Comparison of ENCODE assay signal across 19 cellular contexts in genomic region chr14:22178330-22178981, GRCh38.
DNase-seq lines count a peak whose midpoint lies in the region; ATAC-seq and TF ChIP-seq lines count a peak whose summit lies in the region.
"Had no signal": no experiment of that assay in that cellular context is flagged by ENCODE, and none has a peak within 500 bp of the region (broad histone marks: within the 10 kb centered on the region; RNA-seq: fewer than 3 reads in every experiment).

No MANE protein-coding gene starts in this region.

- H3K23ac ChIP-seq in neuronal stem cell (ENCODE audit: low read depth, low read length, poor library complexity), result no peak overlapping the region

- TF ChIP-seq CTCF in prostate gland (IDR thresholded peaks at IDR 0.05), result no peak

- peak overlapping the region; percentile 36 for H3K27ac Mint-ChIP-seq in stimulated activated naive CD8-positive, alpha-beta T cell treated with anti-CD3 and anti-CD28 coated beads, Interleukin-15, Interleukin-2, amounts not matched to agents 100 ng/mL and 50 ng/mL, for 24 hours
- peak overlapping the region; percentile 80 for H3K27ac Mint-ChIP-seq in T-helper 1 cell treated with Interleukin-12 subunit alpha and Interleukin-12 subunit beta and Interleukin-4 antibody, amounts not matched to agents 30 μg/mL and 1 μg/mL, for 36 hours
- H3K27ac Mint-ChIP-seq: activated CD4-positive, alpha-beta memory T cell treated with anti-CD3 and anti-CD28 coated beads for 36 hours had no signal

- H3K4me3 ChIP-seq in aorta (ENCODE audit: low read length in 2 of 2) (no peak overlapping the region), neuronal stem cell (ENCODE audit: low read length in 2 of 2) (no peak overlapping the region), prostate gland (no peak overlapping the region)
- H3K4me3 ChIP-seq: breast epithelium, tibial nerve had no signal

- no peak overlapping the region for H4K91ac ChIP-seq in neuronal stem cell (ENCODE audit: low read depth, low read length, poor library complexity)

- no peak overlapping the region for H3K4me2 ChIP-seq in neuronal stem cell (ENCODE audit: insufficient read depth, low read length, poor library complexity, severe bottlenecking)

- no peaks in the 10 kb centered on the region for H3K36me3 Mint-ChIP-seq in stimulated activated naive CD8-positive, alpha-beta T cell treated with anti-CD3 and anti-CD28 coated beads, Interleukin-15, Interleukin-2, amounts not matched to agents 100 ng/mL and 50 ng/mL, for 24 hours (ENCODE audit: low read depth)
- no peaks in the 10 kb centered on the region for H3K36me3 Mint-ChIP-seq in T-helper 1 cell treated with Interleukin-12 subunit alpha and Interleukin-12 subunit beta and Interleukin-4 antibody, amounts not matched to agents 30 μg/mL and 1 μg/mL, for 36 hours (ENCODE audit: low read depth)
- H3K36me3 Mint-ChIP-seq: activated CD4-positive, alpha-beta memory T cell treated with anti-CD3 and anti-CD28 coated beads for 36 hours had no signal

- H3K9ac ChIP-seq in neuronal stem cell (ENCODE audit: low read depth, low read length, poor library complexity), result no peak overlapping the region

- H3K4ac ChIP-seq in neuronal stem cell (ENCODE audit: low read length), result no peak overlapping the region

- no peak overlapping the region for H2AK5ac ChIP-seq in neuronal stem cell (ENCODE audit: low read depth, low read length)

- ATAC-seq in stimulated activated naive CD8-positive, alpha-beta T cell treated with anti-CD3 and anti-CD28 coated beads, Interleukin-15, Interleukin-2, amounts not matched to agents 100 U/mL and 50 U/mL, for 24 hours, result no peak
- peak; percentile 95 for ATAC-seq in left ventricle myocardium superior
- peak; percentile 70 for ATAC-seq in aorta (ENCODE audit: low FRiP score)
- no peak for ATAC-seq in HG03342 (IDR thresholded peaks at IDR 0.05; ENCODE audit: unreplicated experiment)

- H3K4me1 Mint-ChIP-seq in stimulated activated naive CD8-positive, alpha-beta T cell treated with anti-CD3 and anti-CD28 coated beads, Interleukin-15, Interleukin-2, amounts not matched to agents 100 ng/mL and 50 ng/mL, for 24 hours (ENCODE audit: low read depth), result peaks cover 11% of the 10 kb centered on the region
- H3K4me1 Mint-ChIP-seq in T-helper 1 cell treated with Interleukin-12 subunit alpha and Interleukin-12 subunit beta and Interleukin-4 antibody, amounts not matched to agents 30 μg/mL and 1 μg/mL, for 36 hours (ENCODE audit: low read depth), result peaks cover 14% of the 10 kb centered on the region

- WGBS in aorta, 2 donors, result 78 to 88% methylated on average over 2 of the region's 2 CpGs
- no CpG with 5 or more reads among the region's 2 CpGs for WGBS in neuronal stem cell (ENCODE audit: extremely low coverage in 2 of 2, insufficient read length in 2 of 2, insufficient replicate concordance in 1 of 2), 2 donors
- WGBS in prostate gland, result 93% methylated on average over 2 of the region's 2 CpGs

- H3K36me3 ChIP-seq in aorta (ENCODE audit: control insufficient read depth in 1 of 2, insufficient read depth in 2 of 2, low read length in 1 of 2) (no peaks in the 10 kb centered on the region), neuronal stem cell (replicated peaks in 1 of 2; ENCODE audit: control insufficient read depth in 2 of 2, insufficient read depth in 2 of 2, low read length in 2 of 2) (no peaks in the 10 kb centered on the region), prostate gland (no peaks in the 10 kb centered on the region)
- H3K36me3 ChIP-seq: breast epithelium, tibial nerve had no signal

- no peak overlapping the region for H4K8ac ChIP-seq in neuronal stem cell (ENCODE audit: low read depth, low read length)

- H2BK15ac ChIP-seq in neuronal stem cell (ENCODE audit: low read length), result no peak overlapping the region

- no peak overlapping the region for H2BK12ac ChIP-seq in neuronal stem cell (ENCODE audit: low read length)

- H3K18ac ChIP-seq in neuronal stem cell (ENCODE audit: low read length), result no peak overlapping the region

- no peaks in the 10 kb centered on the region for H3K9me3 Mint-ChIP-seq in stimulated activated naive CD8-positive, alpha-beta T cell treated with anti-CD3 and anti-CD28 coated beads, Interleukin-15, Interleukin-2, amounts not matched to agents 100 ng/mL and 50 ng/mL, for 24 hours
- no peaks in the 10 kb centered on the region for H3K9me3 Mint-ChIP-seq in T-helper 1 cell treated with Interleukin-12 subunit alpha and Interleukin-12 subunit beta and Interleukin-4 antibody, amounts not matched to agents 30 μg/mL and 1 μg/mL, for 36 hours
- H3K9me3 Mint-ChIP-seq: activated CD4-positive, alpha-beta memory T cell treated with anti-CD3 and anti-CD28 coated beads for 36 hours had no signal

- no peak overlapping the region for H2AFZ ChIP-seq in neuronal stem cell (ENCODE audit: low read length)

- no peaks in the 10 kb centered on the region for H3K27me3 Mint-ChIP-seq in stimulated activated naive CD8-positive, alpha-beta T cell treated with anti-CD3 and anti-CD28 coated beads, Interleukin-15, Interleukin-2, amounts not matched to agents 100 ng/mL and 50 ng/mL, for 24 hours
- no peaks in the 10 kb centered on the region for H3K27me3 Mint-ChIP-seq in T-helper 1 cell treated with Interleukin-12 subunit alpha and Interleukin-12 subunit beta and Interleukin-4 antibody, amounts not matched to agents 30 μg/mL and 1 μg/mL, for 36 hours (ENCODE audit: low read depth)
- H3K27me3 Mint-ChIP-seq: activated CD4-positive, alpha-beta memory T cell treated with anti-CD3 and anti-CD28 coated beads for 36 hours had no signal

- no peak for TF ChIP-seq POLR2A in prostate gland (IDR thresholded peaks at IDR 0.05)

- no peaks in the 10 kb centered on the region for H3K79me1 ChIP-seq in neuronal stem cell (ENCODE audit: low read depth, low read length)

- H3K4me1 ChIP-seq in aorta (ENCODE audit: control insufficient read depth in 1 of 2, insufficient read depth in 2 of 2, low read length in 2 of 2) (no peaks in the 10 kb centered on the region), neuronal stem cell (ENCODE audit: control insufficient read depth in 2 of 2, insufficient read depth in 1 of 2, low read depth in 1 of 2, low read length in 2 of 2) (peaks cover 0 to 1% of the 10 kb centered on the region in 2 donors), prostate gland (replicated peaks) (no peaks in the 10 kb centered on the region)
- H3K4me1 ChIP-seq: breast epithelium had no signal

- H3K4me3 Mint-ChIP-seq in stimulated activated naive CD8-positive, alpha-beta T cell treated with anti-CD3 and anti-CD28 coated beads, Interleukin-15, Interleukin-2, amounts not matched to agents 100 ng/mL and 50 ng/mL, for 24 hours, result no peak overlapping the region
- no peak overlapping the region for H3K4me3 Mint-ChIP-seq in T-helper 1 cell treated with Interleukin-12 subunit alpha and Interleukin-12 subunit beta and Interleukin-4 antibody, amounts not matched to agents 30 μg/mL and 1 μg/mL, for 36 hours
- H3K4me3 Mint-ChIP-seq: activated CD4-positive, alpha-beta memory T cell treated with anti-CD3 and anti-CD28 coated beads for 36 hours had no signal

- H2BK5ac ChIP-seq in neuronal stem cell (ENCODE audit: low read length), result no peak overlapping the region

- H3K27me3 ChIP-seq in aorta (ENCODE audit: control insufficient read depth in 1 of 2, insufficient read depth in 2 of 2, low read length in 1 of 2) (no peaks in the 10 kb centered on the region), neuronal stem cell (ENCODE audit: control insufficient read depth in 3 of 3, insufficient read depth in 3 of 3, low read depth in 1 of 3, low read length in 3 of 3) (no peaks in the 10 kb centered on the region), prostate gland (replicated peaks; ENCODE audit: insufficient read depth) (no peaks in the 10 kb centered on the region)
- H3K27me3 ChIP-seq: breast epithelium, tibial nerve had no signal

- DNase-seq in stimulated activated naive CD8-positive, alpha-beta T cell treated with anti-CD3 and anti-CD28 coated beads, Interleukin-15, Interleukin-2, amounts not matched to agents 100 U/mL and 50 U/mL, for 24 hours, result no peak
- DNase-seq in left ventricle myocardium superior (no peak), aorta (no peak), neuronal stem cell (ENCODE audit: low spot score) (no peak), prostate gland (ENCODE audit: low spot score) (no peak)
- DNase-seq: activated CD4-positive, alpha-beta memory T cell treated with anti-CD3 and anti-CD28 coated beads for 36 hours; activated gamma-delta T cell; DMS153; effector memory CD4-positive, alpha-beta T cell; foreskin melanocyte; NCI-H1436; NCI-H526 treated with DMSO at 0.1 percent for 48 hours; posterior cingulate gyrus; T-helper 9 cell had no signal

- H3K27ac ChIP-seq in aorta (ENCODE audit: low read depth in 1 of 2, low read length in 2 of 2) (no peak overlapping the region), neuronal stem cell (replicated peaks; ENCODE audit: low read length) (no peak overlapping the region), prostate gland (no peak overlapping the region)
- H3K27ac ChIP-seq: breast epithelium had no signal

- no peak overlapping the region for H3K14ac ChIP-seq in neuronal stem cell (ENCODE audit: low read length)

- no peaks in the 10 kb centered on the region for H3K9me3 ChIP-seq in aorta (ENCODE audit: control insufficient read depth, low read length)
- H3K9me3 ChIP-seq in neuronal stem cell (replicated peaks in 1 of 2; ENCODE audit: control insufficient read depth in 2 of 2, insufficient read depth in 1 of 2, low read depth in 1 of 2, low read length in 2 of 2), result no peaks in the 10 kb centered on the region
- H3K9me3 ChIP-seq in prostate gland, result no peaks in the 10 kb centered on the region
- H3K9me3 ChIP-seq: breast epithelium, tibial nerve had no signal

- no peak overlapping the region for H2BK120ac ChIP-seq in neuronal stem cell (ENCODE audit: low read depth, low read length)

- intact Hi-C loops in left ventricle myocardium superior (cut with micrococcal nuclease) (no loop called here), aorta (cut with DNase I) (no loop called here), prostate gland (cut with DNase I) (no loop called here)

Comparison
In these comparisons a context has a peak if more than half of its experiments do, and no peak if none do; other contexts are left out.
1. ATAC-seq: peak in left ventricle myocardium superior (single experiment) and aorta (single experiment); none in stimulated activated naive CD8-positive, alpha-beta T cell treated with anti-CD3 and anti-CD28 coated beads, Interleukin-15, Interleukin-2, amounts not matched to agents 100 U/mL and 50 U/mL, for 24 hours (single experiment) and HG03342 (single experiment).